In genomic region chr4:175716956-175717355, GRCh38 we compare ENCODE assay signal across 23 cellular contexts.
DNase-seq lines count a peak whose midpoint lies in the region; ATAC-seq, FAIRE-seq and TF ChIP-seq lines count a peak whose summit lies in the region.
"Had no signal": no experiment of that assay in that cellular context is flagged by ENCODE, and none has a peak within 500 bp of the region (broad histone marks: within the 10 kb centered on the region; RNA-seq: fewer than 3 reads in every experiment).

No MANE protein-coding gene starts in this region.

- no peaks in the 10 kb centered on the region for H3K4me1 ChIP-seq in pancreas
- H3K4me1 ChIP-seq: BE2C, BLaER1, Caco-2 had no signal

- H3K27me3 Mint-ChIP-seq in activated naive CD8-positive, alpha-beta T cell treated with anti-CD3 and anti-CD28 coated beads for 36 hours, result no peaks in the 10 kb centered on the region
- H3K27me3 Mint-ChIP-seq: CD4-positive, CD25-positive, alpha-beta regulatory T cell had no signal

- H3K4me3 ChIP-seq in pancreas, result no peak overlapping the region
- H3K4me3 ChIP-seq: BLaER1, GM12878 had no signal

- DNase-seq in GM18507 (ENCODE audit: extremely low spot score, insufficient read length, low read depth) (no peak), cerebellar cortex (ENCODE audit: low spot score) (peak; percentile 75), urothelium cell line (ENCODE audit: low spot score) (no peak), pancreas (no peak)
- DNase-seq in activated naive CD8-positive, alpha-beta T cell treated with anti-CD3 and anti-CD28 coated beads for 36 hours, result no peak
- DNase-seq: 8988T; ACHN; BE2C; Caco-2; Calu3; CD4-positive, CD25-positive, alpha-beta regulatory T cell; CD8-positive, alpha-beta T cell; DMS79 treated with DMSO at 0.1 percent for 48 hours; GDM1 had no signal

- ATAC-seq in pancreas (no peak), HG02571 (IDR thresholded peaks at IDR 0.05; ENCODE audit: unreplicated experiment) (no peak)
- ATAC-seq: CD8-positive, alpha-beta T cell; GM12878 had no signal

- no peaks in the 10 kb centered on the region for H3K27me3 ChIP-seq in pancreas
- H3K27me3 ChIP-seq: BE2C, BLaER1 had no signal

- H3K4me3 Mint-ChIP-seq in activated naive CD8-positive, alpha-beta T cell treated with anti-CD3 and anti-CD28 coated beads for 36 hours, result no peak overlapping the region
- H3K4me3 Mint-ChIP-seq: CD14-positive monocyte; CD4-positive, CD25-positive, alpha-beta regulatory T cell; CD8-positive, alpha-beta T cell had no signal

- 48 to 76% methylated on average over 4 of the region's 4 CpGs for WGBS in pancreas, 2 donors

- no peak overlapping the region for H3K27ac Mint-ChIP-seq in activated naive CD8-positive, alpha-beta T cell treated with anti-CD3 and anti-CD28 coated beads for 36 hours
- H3K27ac Mint-ChIP-seq: CD14-positive monocyte; CD4-positive, CD25-positive, alpha-beta regulatory T cell; CD8-positive, alpha-beta T cell had no signal

- H3K9me3 ChIP-seq in pancreas, result no peaks in the 10 kb centered on the region
- H3K9me3 ChIP-seq: BE2C, BLaER1, Caco-2 had no signal

- FAIRE-seq in GM18507 (lab: Jason Lieb, UNC), result peak; percentile 36
- FAIRE-seq in urothelium cell line (lab: Jason Lieb, UNC), result peak; percentile 62
- no peak for FAIRE-seq in pancreas (lab: Jason Lieb, UNC)
- FAIRE-seq: A204.1, D721Med, GM12878, GM12892, GM19239 had no signal

- intact Hi-C loops in pancreas (cut with DNase I), result no loop called here

- peaks cover 3% of the 10 kb centered on the region for H3K9me3 Mint-ChIP-seq in activated naive CD8-positive, alpha-beta T cell treated with anti-CD3 and anti-CD28 coated beads for 36 hours

- no peaks in the 10 kb centered on the region for H3K4me1 Mint-ChIP-seq in activated naive CD8-positive, alpha-beta T cell treated with anti-CD3 and anti-CD28 coated beads for 36 hours
- H3K4me1 Mint-ChIP-seq: CD14-positive monocyte; CD4-positive, CD25-positive, alpha-beta regulatory T cell had no signal

- H3K36me3 Mint-ChIP-seq in activated naive CD8-positive, alpha-beta T cell treated with anti-CD3 and anti-CD28 coated beads for 36 hours, result no peaks in the 10 kb centered on the region
- H3K36me3 Mint-ChIP-seq: CD14-positive monocyte; CD4-positive, CD25-positive, alpha-beta regulatory T cell; CD8-positive, alpha-beta T cell had no signal

- H3K36me3 ChIP-seq in pancreas, result no peaks in the 10 kb centered on the region
- H3K36me3 ChIP-seq: BE2C, BLaER1 had no signal

- TF ChIP-seq CTCF in 22Rv1 (IDR thresholded peaks at IDR 0.05) (no peak), pancreas (IDR thresholded peaks at IDR 0.05) (no peak)

- H3K27ac ChIP-seq in 22Rv1 (peak overlapping the region; percentile 99), pancreas (no peak overlapping the region)
- H3K27ac ChIP-seq: BLaER1 had no signal
